In genomic region chr5:4879075-4879474, GRCh38 we compare ENCODE assay signal across 13 cellular contexts.
"Had no signal": no experiment of that assay in that cellular context is flagged by ENCODE, and none has a peak within 500 bp of the region (broad histone marks: within the 10 kb centered on the region; RNA-seq: fewer than 3 reads in every experiment).

No MANE protein-coding gene starts in this region.

- H3K36me3 Mint-ChIP-seq: mesothelial cell of epicardium had no signal

- H3K36me3 ChIP-seq: esophagus muscularis mucosa, gastroesophageal sphincter, heart left ventricle, left lung, lower lobe of right lung had no signal

- DNase-seq: effector CD4-positive, alpha-beta T cell; effector memory CD4-positive, alpha-beta T cell had no signal

- H3K9me3 ChIP-seq: esophagus muscularis mucosa, gastroesophageal sphincter, heart left ventricle, left lung, lower lobe of right lung had no signal

- FAIRE-seq: colon, frontal cortex had no signal

- H3K4me1 ChIP-seq: foreskin keratinocyte, heart left ventricle, left lung, lower lobe of right lung had no signal

- H3K9me3 Mint-ChIP-seq: mesothelial cell of epicardium had no signal

- H3K27me3 ChIP-seq: foreskin keratinocyte, left lung had no signal

- H3K27ac ChIP-seq: coronary artery, dorsolateral prefrontal cortex, esophagus muscularis mucosa, foreskin keratinocyte, gastroesophageal sphincter, heart left ventricle, left lung, lower lobe of right lung had no signal

- H3K4me3 ChIP-seq: coronary artery, dorsolateral prefrontal cortex, esophagus muscularis mucosa, gastroesophageal sphincter, heart left ventricle, left lung, lower lobe of right lung had no signal

- H3K4me3 Mint-ChIP-seq: mesothelial cell of epicardium had no signal
